In genomic region chr5:1463326-1464095, GRCh38 we compare ENCODE assay signal across 20 cellular contexts. TPM values are rescaled to one million over a fixed set of nuclear protein-coding genes. Genes with fewer than 3 reads are reported as not detected.
"Had no signal": no experiment of that assay in that cellular context is flagged by ENCODE, and none has a peak within 500 bp of the region (broad histone marks: within the 10 kb centered on the region; RNA-seq: fewer than 3 reads in every experiment).

No MANE protein-coding gene starts in this region.

- ATAC-seq: activated CD8-positive, alpha-beta T cell treated with anti-CD3 and anti-CD28 coated beads for 36 hours; left lobe of liver had no signal

- H3K27me3 ChIP-seq: ascending aorta, ovary had no signal

- H3K27ac ChIP-seq: ascending aorta, coronary artery, ovary, SK-N-MC had no signal

- H3K36me3 ChIP-seq: ovary had no signal

- H3K4me1 ChIP-seq: ascending aorta had no signal

- H3K4me3 ChIP-seq: ascending aorta, coronary artery, ovary, SK-N-MC had no signal

- DNase-seq: activated B cell treated with CpG ODN at 0.5 μM for 24 hours; activated CD4-positive, alpha-beta T cell treated with anti-CD3 and anti-CD28 coated beads, Interleukin-2, amount 10 ng/mL, durations not matched to agents 24 days and 14 days; activated CD8-positive, alpha-beta T cell treated with anti-CD3 and anti-CD28 coated beads for 36 hours; activated naive CD4-positive, alpha-beta T cell treated with anti-CD3 and anti-CD28 coated beads for 36 hours; erythroblast; foreskin melanocyte; glutamatergic neuron; hypothalamus; islet precursor cell; naive B cell; stimulated activated naive CD4-positive, alpha-beta T cell; T-helper 1 cell; T-helper 9 cell had no signal

- H3K9me3 ChIP-seq: ascending aorta, ovary had no signal

RNA-seq across cellular contexts. Expression of gene SLC6A3, which starts 18.3 kb away (rescaled TPM):
- total RNA-seq: activated CD4-positive, alpha-beta T cell treated with anti-CD3 and anti-CD28 coated beads, Interleukin-2, amount 10 ng/mL, durations not matched to agents 24 days and 14 days; activated CD8-positive, alpha-beta T cell treated with anti-CD3 and anti-CD28 coated beads for 36 hours; activated naive CD4-positive, alpha-beta T cell treated with anti-CD3 and anti-CD28 coated beads for 36 hours; ascending aorta; left lobe of liver; mononuclear cell; pulmonary artery endothelial cell had no signal
